14 cellular contexts compared by ENCODE assay signal in the genomic region with DNA sequence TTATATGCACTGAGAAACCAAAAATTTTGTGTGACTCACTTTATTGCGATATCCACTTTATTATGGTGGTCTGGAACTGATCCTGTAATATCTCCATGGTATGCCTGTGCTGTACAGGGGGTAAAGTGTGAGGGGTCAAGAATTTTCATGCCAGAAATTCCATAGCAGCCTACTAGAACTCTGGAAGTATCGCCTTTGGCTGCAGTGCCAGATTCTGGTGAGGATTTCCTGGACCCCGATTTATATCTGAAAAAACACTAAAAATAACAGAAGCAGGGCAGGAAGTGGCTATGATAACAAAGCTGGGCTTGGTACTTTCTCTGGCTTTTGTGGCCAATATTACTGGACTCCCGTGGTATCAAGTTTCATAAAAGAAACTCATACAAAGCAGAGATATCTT. TPM values are rescaled to one million over a fixed set of nuclear protein-coding genes. Genes with fewer than 3 reads are reported as not detected.
DNase-seq lines count a peak whose midpoint lies in the region; ATAC-seq, FAIRE-seq and TF ChIP-seq lines count a peak whose summit lies in the region.
"Had no signal": no experiment of that assay in that cellular context is flagged by ENCODE, and none has a peak within 500 bp of the region (broad histone marks: within the 10 kb centered on the region; RNA-seq: fewer than 3 reads in every experiment).

No MANE protein-coding gene starts in this region.

- intact Hi-C loops in PC-9 (cut with micrococcal nuclease; ENCODE audit: unreplicated experiment) = loop anchor here (1.0 kb wide), 1 partner anchor 37 kb away; the partner anchor contains the start of gene CCDC80
- intact Hi-C loops in sciatic nerve (cut with DNase I) = no loop called here

- H4K20me1 ChIP-seq in PC-9 (ENCODE audit: insufficient read depth) (no peaks in the 10 kb centered on the region), fibroblast of lung (ENCODE audit: control insufficient read depth, extremely low read depth, insufficient read depth, low read length) (no peaks in the 10 kb centered on the region)

- H3K4me1 ChIP-seq in PC-9 (replicated peaks; ENCODE audit: insufficient read depth) = peaks cover 10% of the 10 kb centered on the region; the same call in 1 of the 2 replicates
- H3K4me1 ChIP-seq in fibroblast of lung (ENCODE audit: control insufficient read depth, extremely low read depth, insufficient read depth, low read length) = peaks cover 6% of the 10 kb centered on the region

- TF ChIP-seq CTCF in PC-9 (conservative IDR thresholded peaks at IDR 0.05) = no peak
- TF ChIP-seq CTCF in fibroblast of lung (conservative IDR thresholded peaks at IDR 0.05 in 1 of 2, IDR thresholded peaks at IDR 0.05 in 1 of 2; ENCODE audit: low read depth in 1 of 2, low read length in 2 of 2) = no peak

- H3K4me3 ChIP-seq in PC-9 (no peak overlapping the region; the same call in 1 of the 2 replicates), fibroblast of lung (replicated peaks in 1 of 4; ENCODE audit: control extremely low read depth in 1 of 4, insufficient read depth in 1 of 4, low read depth in 3 of 4, low read length in 4 of 4) (no peak overlapping the region)
- H3K4me3 ChIP-seq: upper lobe of left lung had no signal

- H3K79me2 ChIP-seq in PC-9 (ENCODE audit: low read depth) (no peaks in the 10 kb centered on the region), fibroblast of lung (ENCODE audit: control insufficient read depth, insufficient read depth, low read length) (no peaks in the 10 kb centered on the region)

- no TSS peak for BruUV-seq in PC-9 (replicated peaks; lab: Mats Ljungman, UMichigan)

- CTCF ChIA-PET in PC-9 (lab: Charles Lee) = no interaction called here

- H3K36me3 ChIP-seq in PC-9 (ENCODE audit: low read depth) (no peaks in the 10 kb centered on the region), fibroblast of lung (ENCODE audit: control insufficient read depth, insufficient read depth, low read length) (peaks cover 3% of the 10 kb centered on the region)
- H3K36me3 ChIP-seq: upper lobe of left lung had no signal

- no peaks in the 10 kb centered on the region for H3F3A ChIP-seq in PC-9 (ENCODE audit: insufficient read depth, low read depth)

- peak overlapping the region; percentile 30; the same call in 1 of the 2 replicates for H3K27ac ChIP-seq in PC-9
- peak overlapping the region; percentile 59 for H3K27ac ChIP-seq in fibroblast of lung (ENCODE audit: insufficient read depth, low read length)
- H3K27ac ChIP-seq: upper lobe of left lung had no signal

- H3K9me2 ChIP-seq in PC-9 (ENCODE audit: insufficient read depth) = no peaks in the 10 kb centered on the region

- DNase-seq in H4 (ENCODE audit: low spot score) (peak; percentile 37), PC-9 (peak; percentile 27 to 52), fibroblast of lung (ENCODE audit: low read depth in 2 of 2) (peak; percentile 91 to 94), sciatic nerve (ENCODE audit: low spot score) (no peak), urothelium cell line (ENCODE audit: low spot score) (no peak), NOMO-1 (lab: John Stamatoyannopoulos, UW; ENCODE audit: unreplicated experiment in 2 of 2) (no peak)
- DNase-seq: activated B cell treated with CpG ODN at 0.5 μM for 24 hours; activated naive CD4-positive, alpha-beta T cell treated with anti-CD3 and anti-CD28 coated beads for 36 hours; effector CD8-positive, alpha-beta T cell; GOT3; NCI-H187; upper lobe of left lung had no signal

- POLR2A ChIA-PET in PC-9 (lab: Charles Lee; ENCODE audit: unreplicated experiment) = interaction anchor here (0.5 to 0.7 kb wide), 2 partner anchors 306 to 1024 kb away, joined by 3 read pairs; no protein-coding TSS in a partner anchor

- H3K27me3 ChIP-seq in PC-9 (ENCODE audit: insufficient read depth, low read depth) (no peaks in the 10 kb centered on the region), fibroblast of lung (ENCODE audit: control insufficient read depth, insufficient read depth, low read length) (no peaks in the 10 kb centered on the region)
- H3K27me3 ChIP-seq: upper lobe of left lung had no signal

- H2AFZ ChIP-seq in PC-9 (no peak overlapping the region), fibroblast of lung (ENCODE audit: low read length) (no peak overlapping the region)

- no peak for FAIRE-seq in urothelium cell line (lab: Jason Lieb, UNC)

- peak overlapping the region; percentile 35; the same call in 1 of the 2 replicates for H3K4me2 ChIP-seq in PC-9
- peak overlapping the region; percentile 45 for H3K4me2 ChIP-seq in fibroblast of lung (ENCODE audit: extremely low read depth, insufficient read depth, low read length)

- H3K9me3 ChIP-seq in PC-9 (ENCODE audit: insufficient read depth, low read depth) (no peaks in the 10 kb centered on the region), fibroblast of lung (ENCODE audit: control insufficient read depth, insufficient read depth, low read depth, low read length) (no peaks in the 10 kb centered on the region)
- H3K9me3 ChIP-seq: upper lobe of left lung had no signal

- H3K9ac ChIP-seq in fibroblast of lung (ENCODE audit: insufficient read depth, low read length) = no peak overlapping the region

- ATAC-seq in sciatic nerve = peak; percentile 51
- no peak for ATAC-seq in GM19328 (IDR thresholded peaks at IDR 0.05; ENCODE audit: unreplicated experiment)
- ATAC-seq in GM19023 (IDR thresholded peaks at IDR 0.05; ENCODE audit: unreplicated experiment) = no peak

RNA-seq across cellular contexts. Expression of gene CCDC80, which starts 36.4 kb away (rescaled TPM):
- 31.7 and 61.0 TPM in 2 replicates for total RNA-seq in H4 (2014; rRNA removed; shearing (Covaris generic))
- total RNA-seq in PC-9 (2021) (142 and 162 TPM in 2 replicates), fibroblast of lung (153 and 366 TPM in 2 replicates), sciatic nerve (143 TPM)
- polyA plus RNA-seq in fibroblast of lung = 131 and 526 TPM in 2 replicates
- 362 and 1,849 TPM in 2 replicates for polyA plus RNA-seq in fibroblast of lung (2012)
- 162 and 660 TPM in 2 replicates for polyA minus RNA-seq in fibroblast of lung (ENCODE audit: low replicate concordance)
- total RNA-seq: activated B cell treated with CpG ODN at 0.5 μM for 24 hours; activated naive CD4-positive, alpha-beta T cell treated with anti-CD3 and anti-CD28 coated beads for 36 hours had no signal

RNA-seq across cellular contexts. Expression of gene SLC35A5, which starts 42.7 kb away (rescaled TPM):
- 40.4 and 44.3 TPM in 2 replicates for total RNA-seq in H4 (2014; rRNA removed; shearing (Covaris generic))
- total RNA-seq in PC-9 (2021) = 24.2 and 35.7 TPM in 2 replicates
- 22.6 and 35.3 TPM in 2 replicates for total RNA-seq in fibroblast of lung
- 44.7 and 70.4 TPM in 2 replicates for polyA plus RNA-seq in fibroblast of lung
- polyA plus RNA-seq in fibroblast of lung (2012) = 20.9 and 33.2 TPM in 2 replicates
- polyA minus RNA-seq in fibroblast of lung (ENCODE audit: low replicate concordance) = 6.8 and 12.3 TPM in 2 replicates
- total RNA-seq in sciatic nerve = 42.8 TPM

RNA-seq across cellular contexts. Expression of gene ATG3, which starts 42.8 kb away (rescaled TPM):
- total RNA-seq in H4 (2014; rRNA removed; shearing (Covaris generic)) = 57.4 and 74.9 TPM in 2 replicates
- total RNA-seq in PC-9 (2021) (66.8 and 68.9 TPM in 2 replicates), fibroblast of lung (92.2 and 95.8 TPM in 2 replicates), sciatic nerve (52.3 TPM)
- polyA plus RNA-seq in fibroblast of lung = 65.2 and 68.4 TPM in 2 replicates
- polyA plus RNA-seq in fibroblast of lung (2012) = 58.9 and 67.2 TPM in 2 replicates
- 5.7 and 10.9 TPM in 2 replicates for polyA minus RNA-seq in fibroblast of lung (ENCODE audit: low replicate concordance)

Comparison
In these comparisons a context has a peak if more than half of its experiments do, and no peak if none do; other contexts are left out.
1. DNase-seq: peak in H4 (single experiment), PC-9 (2 of 2) and fibroblast of lung (2 of 2); none in sciatic nerve (single experiment), urothelium cell line (single experiment) and NOMO-1 (0 of 2).